Comparison of ENCODE assay signal across 26 cellular contexts in the genomic region with DNA sequence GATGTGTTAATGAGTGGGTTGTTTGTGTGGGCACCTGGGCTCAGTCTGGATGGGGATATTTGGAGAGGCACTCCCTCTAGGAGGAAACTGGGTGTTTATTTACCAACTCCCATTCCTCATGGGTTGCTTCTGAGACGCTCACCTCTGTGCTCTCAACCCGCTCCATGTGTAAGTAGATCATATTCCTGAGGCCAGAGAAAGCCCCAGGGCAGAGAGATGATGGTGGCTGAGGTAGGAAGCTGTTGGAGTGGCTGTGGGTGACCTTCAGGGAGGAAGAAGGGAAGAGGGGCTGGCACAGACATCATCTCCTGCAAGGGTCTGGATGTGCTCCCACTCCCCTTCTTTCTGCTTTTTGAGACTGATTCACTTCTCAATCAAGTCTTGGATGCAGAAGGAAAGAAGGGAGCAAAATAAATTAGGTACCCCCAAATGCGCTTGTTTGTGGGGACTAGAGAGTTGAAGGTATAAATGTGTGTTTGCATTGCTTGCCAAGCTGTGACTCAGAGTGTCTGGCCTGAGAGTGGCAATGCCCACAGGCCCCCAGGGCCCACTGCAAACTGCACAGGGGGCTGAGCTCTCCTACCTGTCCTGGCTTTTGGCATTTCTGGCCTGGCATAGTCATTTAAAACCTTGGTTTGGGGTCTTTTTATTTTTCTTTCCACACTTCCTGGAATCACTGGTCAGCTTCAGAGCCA. TPM values are rescaled to one million over a fixed set of nuclear protein-coding genes. Genes with fewer than 3 reads are reported as not detected.
DNase-seq lines count a peak whose midpoint lies in the region; ATAC-seq, FAIRE-seq and TF ChIP-seq lines count a peak whose summit lies in the region.
"Had no signal": no experiment of that assay in that cellular context is flagged by ENCODE, and none has a peak within 500 bp of the region (broad histone marks: within the 10 kb centered on the region; RNA-seq: fewer than 3 reads in every experiment).

No MANE protein-coding gene starts in this region.

- H3K27ac ChIP-seq in HEK293 (ENCODE audit: extremely low read depth, low read depth, low read length): no peak overlapping the region
- H3K27ac ChIP-seq: GM23248, SJSA1 had no signal

- DNase-seq in MG63: peak; percentile 10
- no peak for DNase-seq in neural crest cell (ENCODE audit: low read depth, low spot score)
- DNase-seq in GM12892 (ENCODE audit: insufficient read length): no peak
- DNase-seq in NCI-H774 (lab: John Stamatoyannopoulos, UW): no peak
- DNase-seq: Calu3, DMS79 treated with DMSO at 0.1 percent for 48 hours, GF-D8, GM23248, H7, Kasumi-1, MM.1S, NCI-H446, NCI-H524 treated with DMSO at 0.1 percent for 48 hours, Right ventricle myocardium superior had no signal

- ATAC-seq in SK-N-SH treated with all-trans-retinoic acid at 6 μM for 48 hours: peak; percentile 45; the same call in 2 of the 3 replicates
- no peak for ATAC-seq in GM21737 (IDR thresholded peaks at IDR 0.05; ENCODE audit: unreplicated experiment)
- ATAC-seq: HepG2, K562 had no signal

- no peaks in the 10 kb centered on the region for H3K4me1 ChIP-seq in HEK293 (ENCODE audit: control insufficient read depth, insufficient read depth, low read length)
- H3K4me1 ChIP-seq: SJSA1 had no signal

- H3K27me3 ChIP-seq in MG63: no peaks in the 10 kb centered on the region
- H3K27me3 ChIP-seq: SJSA1 had no signal

- no peak overlapping the region for H3K4me3 Mint-ChIP-seq in neural crest cell

- peaks cover 5% of the 10 kb centered on the region for H3K9me3 Mint-ChIP-seq in neural crest cell

- no peaks in the 10 kb centered on the region for H3K36me3 Mint-ChIP-seq in neural crest cell (ENCODE audit: low read depth)

- TF ChIP-seq CTCF in HEK293 (tag by site-specific recombination; IDR thresholded peaks at IDR 0.05) (no peak), neural crest cell (conservative IDR thresholded peaks at IDR 0.05) (no peak)

- peaks cover 52% of the 10 kb centered on the region for H3K4me1 Mint-ChIP-seq in neural crest cell

- H3K36me3 ChIP-seq in HEK293 (ENCODE audit: control insufficient read depth in 2 of 2, insufficient read depth in 1 of 2, low read length in 2 of 2) (no peaks in the 10 kb centered on the region), MG63 (no peaks in the 10 kb centered on the region)
- H3K36me3 ChIP-seq: SJSA1 had no signal

- POLR2A ChIA-PET in HEK293 (lab: Yijun Ruan, JAX): no interaction called here

- H3K27me3 Mint-ChIP-seq in neural crest cell (ENCODE audit: low read depth): no peaks in the 10 kb centered on the region

- H3K9me3 ChIP-seq in HEK293 (ENCODE audit: control insufficient read depth, insufficient read depth, low read depth, low read length) (no peaks in the 10 kb centered on the region), MG63 (no peaks in the 10 kb centered on the region)
- H3K9me3 ChIP-seq: SJSA1 had no signal

- CTCF ChIA-PET in HEK293 (lab: Yijun Ruan, JAX): interaction anchor here (0.7 kb wide), 1 partner anchor 50 kb away, joined by 3 read pairs; no protein-coding TSS in a partner anchor

- TF ChIP-seq POLR2A in GM12892 (IDR thresholded peaks at IDR 0.05; ENCODE audit: low read depth, low read length): no peak

- no peak for FAIRE-seq in GM12892 (lab: Jason Lieb, UNC)
- FAIRE-seq: GM12891, GM19239, HepG2, K562 had no signal

- H3K4me3 ChIP-seq in HEK293 (ENCODE audit: low read depth, low read length) (no peak overlapping the region), MG63 (no peak overlapping the region)
- H3K4me3 ChIP-seq: GM23248, K562, SJSA1 had no signal

- peak overlapping the region; percentile 60 for H3K27ac Mint-ChIP-seq in neural crest cell (ENCODE audit: unreplicated experiment)

TF ChIP-seq in HEK293, 187 proteins besides CTCF, POLR2A, EP300 and RAD21:
- TF ChIP-seq EGR2 (tag by site-specific recombination; IDR thresholded peaks at IDR 0.05; ENCODE audit: low read depth): peak; percentile 47; the same call in 1 of the 2 replicates
- no peak for TF ChIP-seq OSR2 (tag by site-specific recombination; IDR thresholded peaks at IDR 0.05)
- TF ChIP-seq HOXC10 (CRISPR knock-in tag; IDR thresholded peaks at IDR 0.05): no peak

TF ChIP-seq in SK-N-SH treated with all-trans-retinoic acid at 6 μM for 48 hours, 23 proteins besides CTCF, POLR2A, EP300 and RAD21:
- TF ChIP-seq ZC3H10 (CRISPR knock-in tag; IDR thresholded peaks at IDR 0.05) (no peak), PATZ1 (CRISPR knock-in tag; IDR thresholded peaks at IDR 0.05; ENCODE audit: borderline replicate concordance) (no peak), ZNF565 (CRISPR knock-in tag; conservative IDR thresholded peaks at IDR 0.05; ENCODE audit: low read depth) (no peak), ZNF70 (CRISPR knock-in tag; IDR thresholded peaks at IDR 0.05) (no peak), ZFP30 (CRISPR knock-in tag; IDR thresholded peaks at IDR 0.05) (no peak), ARNTL (CRISPR knock-in tag; IDR thresholded peaks at IDR 0.05; ENCODE audit: borderline replicate concordance, low read depth) (no peak), TOX (CRISPR knock-in tag; IDR thresholded peaks at IDR 0.05; ENCODE audit: borderline replicate concordance) (no peak), BACH2 (CRISPR knock-in tag; IDR thresholded peaks at IDR 0.05; ENCODE audit: borderline replicate concordance) (no peak), CSDC2 (CRISPR knock-in tag; IDR thresholded peaks at IDR 0.05) (no peak), ZFP3 (CRISPR knock-in tag; IDR thresholded peaks at IDR 0.05) (no peak), TCF4 (CRISPR knock-in tag; IDR thresholded peaks at IDR 0.05; ENCODE audit: borderline replicate concordance) (no peak)
TF ChIP-seq in SK-N-SH treated with all-trans-retinoic acid at 6 μM for 48 hours: peak in this region for 0.

RNA-seq across cellular contexts. Expression of gene TNP1, which starts 57.2 kb away (rescaled TPM):
- total RNA-seq in MG63 (2014; rRNA removed; shearing (Covaris generic); ENCODE audit: low replicate concordance): not detected in 2 replicates
- not detected in 2 replicates for total RNA-seq in neural crest cell
- polyA plus RNA-seq in GM12892 (2012; ENCODE audit: missing spikeins): not detected
- total RNA-seq: A172, Calu3, GM23248, H7, HepG2, HT-29, K562, OCI-LY7, Right ventricle myocardium superior, SJSA1 had no signal
- polyA plus RNA-seq: BJ, GM23248, HepG2, K562 had no signal
